12 cellular contexts compared by ENCODE assay signal in genomic region chr2:68193774-68194372, GRCh38. TPM values are rescaled to one million over a fixed set of nuclear protein-coding genes. Genes with fewer than 3 reads are reported as not detected.
A peak's percentile ranks its signal among the peaks of the same experiment; 100 is the strongest.
DNase-seq lines count a peak whose midpoint lies in the region; ATAC-seq and TF ChIP-seq lines count a peak whose summit lies in the region.
"Had no signal": no experiment of that assay in that cellular context is flagged by ENCODE, and none has a peak within 500 bp of the region (broad histone marks: within the 10 kb centered on the region; RNA-seq: fewer than 3 reads in every experiment).

No MANE protein-coding gene starts in this region.

- no peak for ATAC-seq in activated T-cell treated with anti-CD3 and anti-CD28 coated beads, Interleukin-2, amount 50 U/mL, for 72 hours (replicated peaks in 1 of 2)
- no peak for ATAC-seq in activated T-helper 17 cell treated with anti-CD3 and anti-CD28 coated beads, Interleukin-2, amount 50 U/mL, for 72 hours (replicated peaks)
- no peak for ATAC-seq in HG02885 (IDR thresholded peaks at IDR 0.05; ENCODE audit: poor library complexity, unreplicated experiment)

- DNase-seq in activated T-cell treated with anti-CD3 and anti-CD28 coated beads, Interleukin-2, amount 50 U/mL, for 72 hours, result no peak
- no peak for DNase-seq in activated T-cell treated with anti-CD3 and anti-CD28 coated beads, Interleukin-2, amount 50 U/mL, for 1 hour
- DNase-seq in fibroblast of villous mesenchyme (ENCODE audit: low read depth) (peak; percentile 30), tibial artery (no peak), ureter (ENCODE audit: low spot score) (no peak)
- DNase-seq in effector memory CD4-positive, alpha-beta T cell, result no peak
- DNase-seq: activated CD8-positive, alpha-beta memory T cell treated with anti-CD3 and anti-CD28 coated beads, Interleukin-2, amount 50 U/mL, for 48 hours; NCI-H1092; NCI-H82; stimulated activated naive CD4-positive, alpha-beta T cell treated with Interleukin-2 at 50 U/mL for 16 hours had no signal

- H3K4me3 Mint-ChIP-seq in activated T-cell treated with anti-CD3 and anti-CD28 coated beads, Interleukin-2, amount 50 U/mL, for 72 hours, result no peak overlapping the region
- peak overlapping the region; percentile 17 for H3K4me3 Mint-ChIP-seq in activated T-helper 17 cell treated with anti-CD3 and anti-CD28 coated beads, Interleukin-2, amount 50 U/mL, for 72 hours

- H3K4me1 Mint-ChIP-seq in activated T-cell treated with anti-CD3 and anti-CD28 coated beads, Interleukin-2, amount 50 U/mL, for 72 hours (ENCODE audit: low read depth), result peaks cover 67% of the 10 kb centered on the region
- H3K4me1 Mint-ChIP-seq in activated T-helper 17 cell treated with anti-CD3 and anti-CD28 coated beads, Interleukin-2, amount 50 U/mL, for 72 hours, result peaks cover 19% of the 10 kb centered on the region

- H3K4me1 ChIP-seq in tibial artery, result peaks cover 0 to 36% (median 13%) of the 10 kb centered on the region in 4 donors
- H3K4me1 ChIP-seq in effector memory CD4-positive, alpha-beta T cell (ENCODE audit: control insufficient read depth, insufficient read depth, low read length, poor library complexity, severe bottlenecking), result peaks cover 3% of the 10 kb centered on the region

- H3K27me3 ChIP-seq in tibial artery, result no peaks in the 10 kb centered on the region
- no peaks in the 10 kb centered on the region for H3K27me3 ChIP-seq in effector memory CD4-positive, alpha-beta T cell (replicated peaks; ENCODE audit: control insufficient read depth, insufficient read depth, low read length, poor library complexity, severe bottlenecking)

- no peaks in the 10 kb centered on the region for H3K36me3 Mint-ChIP-seq in activated T-cell treated with anti-CD3 and anti-CD28 coated beads, Interleukin-2, amount 50 U/mL, for 72 hours (ENCODE audit: insufficient read depth in 2 of 2)
- H3K36me3 Mint-ChIP-seq in activated T-helper 17 cell treated with anti-CD3 and anti-CD28 coated beads, Interleukin-2, amount 50 U/mL, for 72 hours (ENCODE audit: low read depth), result peaks cover 8% of the 10 kb centered on the region

- H3K36me3 ChIP-seq in tibial artery, result no peaks in the 10 kb centered on the region
- H3K36me3 ChIP-seq in effector memory CD4-positive, alpha-beta T cell (ENCODE audit: control insufficient read depth, insufficient read depth, low read length), result no peaks in the 10 kb centered on the region

- H3K27ac ChIP-seq in tibial artery, result peak overlapping the region; percentile 24 to 37
- no peak overlapping the region for H3K27ac ChIP-seq in effector memory CD4-positive, alpha-beta T cell (ENCODE audit: insufficient read depth, low read length, poor library complexity, severe bottlenecking)

- no peaks in the 10 kb centered on the region for H3K9me3 Mint-ChIP-seq in activated T-cell treated with anti-CD3 and anti-CD28 coated beads, Interleukin-2, amount 50 U/mL, for 72 hours
- no peaks in the 10 kb centered on the region for H3K9me3 Mint-ChIP-seq in activated T-helper 17 cell treated with anti-CD3 and anti-CD28 coated beads, Interleukin-2, amount 50 U/mL, for 72 hours

- no peaks in the 10 kb centered on the region for H3K9me3 ChIP-seq in tibial artery
- H3K9me3 ChIP-seq in effector memory CD4-positive, alpha-beta T cell (ENCODE audit: control insufficient read depth, low read length), result no peaks in the 10 kb centered on the region

- TF ChIP-seq CTCF in fibroblast of villous mesenchyme (IDR thresholded peaks at IDR 0.05; ENCODE audit: insufficient read depth, low read depth, low read length), result no peak
- no peak for TF ChIP-seq CTCF in tibial artery (IDR thresholded peaks at IDR 0.05)

- no peaks in the 10 kb centered on the region for H3K27me3 Mint-ChIP-seq in activated T-cell treated with anti-CD3 and anti-CD28 coated beads, Interleukin-2, amount 50 U/mL, for 72 hours (ENCODE audit: low read depth)
- no peaks in the 10 kb centered on the region for H3K27me3 Mint-ChIP-seq in activated T-helper 17 cell treated with anti-CD3 and anti-CD28 coated beads, Interleukin-2, amount 50 U/mL, for 72 hours

- peak overlapping the region; percentile 32 for H3K27ac Mint-ChIP-seq in activated T-cell treated with anti-CD3 and anti-CD28 coated beads, Interleukin-2, amount 50 U/mL, for 72 hours
- peak overlapping the region; percentile 29 for H3K27ac Mint-ChIP-seq in activated T-helper 17 cell treated with anti-CD3 and anti-CD28 coated beads, Interleukin-2, amount 50 U/mL, for 72 hours

- intact Hi-C loops in tibial artery (cut with DNase I; ENCODE audit: low total_unique reads), result loop anchor here (10.0 kb wide), 1 partner anchor 91 kb away; no protein-coding TSS in a partner anchor

- H3K4me3 ChIP-seq in fibroblast of villous mesenchyme (ENCODE audit: low read depth, low read length) (no peak overlapping the region), tibial artery (no peak overlapping the region)
- no peak overlapping the region for H3K4me3 ChIP-seq in effector memory CD4-positive, alpha-beta T cell (ENCODE audit: insufficient read depth, low read depth, low read length, poor library complexity, severe bottlenecking)

RNA-seq across cellular contexts. Expression of gene PNO1, which starts 36.2 kb away (rescaled TPM):
- total RNA-seq in activated T-cell treated with anti-CD3 and anti-CD28 coated beads, Interleukin-2, amount 50 U/mL, for 72 hours, result 10 to 100 TPM; 12.5 to 18.9 TPM
- total RNA-seq in activated T-helper 17 cell treated with anti-CD3 and anti-CD28 coated beads, Interleukin-2, amount 50 U/mL, for 72 hours, result 10 to 100 TPM; 10.1 to 27.7 TPM
- 13.4 and 13.5 TPM in 2 replicates for total RNA-seq in fibroblast of villous mesenchyme
- total RNA-seq in ureter, result 21.4 TPM

RNA-seq across cellular contexts. Expression of gene PPP3R1, which starts 58.5 kb away (rescaled TPM):
- total RNA-seq in activated T-cell treated with anti-CD3 and anti-CD28 coated beads, Interleukin-2, amount 50 U/mL, for 72 hours, result 10 to 100 TPM; 81.1 to 83.8 TPM
- total RNA-seq in activated T-helper 17 cell treated with anti-CD3 and anti-CD28 coated beads, Interleukin-2, amount 50 U/mL, for 72 hours, result 10 to 100 TPM; 54.1 to 70.0 TPM
- total RNA-seq in fibroblast of villous mesenchyme, result 28.0 and 38.4 TPM in 2 replicates
- 57.7 TPM for total RNA-seq in ureter
